In genomic region chr11:65558785-65559509, GRCh38 we compare ENCODE assay signal across 1 cellular context.
TF ChIP-seq lines count a peak whose summit lies in the region.

No MANE protein-coding gene starts in this region.

TF ChIP-seq in endothelial cell of umbilical vein, 7 proteins besides CTCF, POLR2A, EP300 and RAD21:
- TF ChIP-seq GATA2 (IDR thresholded peaks at IDR 0.05; ENCODE audit: insufficient read depth, insufficient read length, low read depth, low read length) (no peak), FOS (IDR thresholded peaks at IDR 0.05; ENCODE audit: borderline replicate concordance, insufficient read depth, low read length) (no peak), EZH2 (IDR thresholded peaks at IDR 0.05; ENCODE audit: borderline replicate concordance, low read depth, low read length, severe bottlenecking) (no peak), MYC (IDR thresholded peaks at IDR 0.05; ENCODE audit: low read depth, low read length) (no peak), JUN (IDR thresholded peaks at IDR 0.05; ENCODE audit: borderline replicate concordance, insufficient read depth, insufficient read length, low read depth) (no peak), POLR2AphosphoS5 (IDR thresholded peaks at IDR 0.05; ENCODE audit: insufficient read depth, low read depth, low read length) (no peak), MAX (IDR thresholded peaks at IDR 0.05; ENCODE audit: insufficient read depth, insufficient read length) (no peak)
